8 cellular contexts compared by ENCODE assay signal in the genomic region with DNA sequence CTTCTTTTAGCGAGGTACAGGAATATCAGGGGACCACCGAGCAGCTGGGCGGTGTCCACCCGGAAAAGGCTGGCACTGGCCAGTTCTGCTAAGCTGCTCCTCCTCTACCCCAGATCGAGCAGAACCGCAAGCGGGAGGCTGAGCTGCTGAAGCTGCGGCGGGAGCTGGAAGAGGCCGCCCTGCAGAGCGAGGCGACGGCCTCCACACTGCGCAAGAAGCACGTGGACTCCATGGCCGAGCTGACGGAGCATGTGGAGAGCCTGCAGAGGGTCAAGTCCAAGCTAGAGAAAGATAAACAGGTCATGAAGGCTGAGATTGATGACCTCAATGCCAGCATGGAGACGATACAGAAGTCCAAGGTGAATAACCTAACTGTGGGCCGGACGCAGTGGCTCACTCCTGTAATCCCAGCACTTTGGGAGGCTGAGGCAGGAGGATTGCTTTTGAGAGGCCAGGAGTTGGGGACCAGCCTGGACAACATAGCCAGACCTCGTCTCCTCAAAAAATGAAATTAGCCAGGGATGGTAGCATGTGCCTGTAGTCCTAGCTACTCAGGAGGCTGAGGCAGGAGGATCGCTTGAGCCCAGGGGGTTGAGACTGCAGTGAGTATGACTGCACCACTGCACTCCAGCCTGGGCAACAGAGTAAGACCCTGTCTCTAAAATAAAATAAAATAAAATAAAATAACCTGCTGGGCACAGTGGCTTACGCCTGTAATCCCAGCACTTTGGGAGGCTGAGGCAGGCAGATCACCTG. TPM values are rescaled to one million over a fixed set of nuclear protein-coding genes. Genes with fewer than 3 reads are reported as not detected.
"Had no signal": no experiment of that assay in that cellular context is flagged by ENCODE, and none has a peak within 500 bp of the region (broad histone marks: within the 10 kb centered on the region; RNA-seq: fewer than 3 reads in every experiment).

No MANE protein-coding gene starts in this region.

- DNase-seq: GM23248, GOT3, H7, KG1 had no signal

- H3K4me3 ChIP-seq: GM23248, HAP-1 had no signal

- H2AFZ ChIP-seq: GM23248 had no signal

- H3K36me3 Mint-ChIP-seq: IgD-negative memory B cell had no signal

- ATAC-seq: HCT116 had no signal

- H3K9ac ChIP-seq: GM23248 had no signal

- H3K36me3 ChIP-seq: HAP-1 had no signal

- H3K27ac ChIP-seq: GM23248 had no signal

- H3K4me3 Mint-ChIP-seq: IgD-negative memory B cell had no signal

- H3K9me3 ChIP-seq: HAP-1 had no signal

- H3K9me3 Mint-ChIP-seq: IgD-negative memory B cell had no signal

- H3K4me1 ChIP-seq: HAP-1 had no signal

- H3K4me1 Mint-ChIP-seq: IgD-negative memory B cell had no signal

- H3K27ac Mint-ChIP-seq: IgD-negative memory B cell had no signal

RNA-seq across cellular contexts. Expression of gene MYH16, which starts 15.3 kb away (rescaled TPM):
- total RNA-seq: GM23248, H7, HT-29 had no signal
- polyA plus RNA-seq: GM23248, IgD-negative memory B cell had no signal
